ENCODE assay signal across 27 cellular contexts in genomic region chr22:38937036-38937435, GRCh38. TPM values are rescaled to one million over a fixed set of nuclear protein-coding genes. Genes with fewer than 3 reads are reported as not detected.
"Had no signal": no experiment of that assay in that cellular context is flagged by ENCODE, and none has a peak within 500 bp of the region (broad histone marks: within the 10 kb centered on the region; RNA-seq: fewer than 3 reads in every experiment).

No MANE protein-coding gene starts in this region.

- H3K9me3 Mint-ChIP-seq: activated naive CD4-positive, alpha-beta T cell treated with anti-CD3 and anti-CD28 coated beads for 36 hours; activated naive CD8-positive, alpha-beta T cell treated with anti-CD3 and anti-CD28 coated beads, Interleukin-2, amount 10 ng/mL, durations not matched to agents 7 days and 5 days; activated T-cell treated with anti-CD3 and anti-CD28 coated beads, Interleukin-2, amount 50 U/mL, for 4 hours had no signal

- H3K36me3 ChIP-seq: adrenal gland, MG63, Peyer's patch, SJCRH30 had no signal

- H3K36me3 Mint-ChIP-seq: activated CD8-positive, alpha-beta memory T cell treated with anti-CD3 and anti-CD28 coated beads, Interleukin-2, amount 10 ng/mL, durations not matched to agents 7 days and 5 days; activated naive CD8-positive, alpha-beta T cell treated with anti-CD3 and anti-CD28 coated beads, Interleukin-2, amount 10 ng/mL, durations not matched to agents 7 days and 5 days had no signal

- H3K27me3 ChIP-seq: adrenal gland, Peyer's patch, SJCRH30 had no signal

- H3K27ac ChIP-seq: adrenal gland, Peyer's patch, RWPE1, SJCRH30 had no signal

- H3K27ac Mint-ChIP-seq: activated CD8-positive, alpha-beta memory T cell treated with anti-CD3 and anti-CD28 coated beads, Interleukin-2, amount 10 ng/mL, durations not matched to agents 7 days and 5 days; activated CD8-positive, alpha-beta T cell treated with anti-CD3 and anti-CD28 coated beads, Interleukin-2, amount 10 ng/mL, durations not matched to agents 7 days and 5 days; activated naive CD4-positive, alpha-beta T cell treated with anti-CD3 and anti-CD28 coated beads for 36 hours had no signal

- H3K4me2 ChIP-seq: SK-N-SH had no signal

- H3K4me3 ChIP-seq: adrenal gland, MG63, Peyer's patch, SJCRH30 had no signal

- DNase-seq: activated CD4-positive, alpha-beta T cell treated with anti-CD3 and anti-CD28 coated beads for 4 hours; activated CD8-positive, alpha-beta memory T cell treated with anti-CD3 and anti-CD28 coated beads, Interleukin-2, amount 10 ng/mL, durations not matched to agents 7 days and 5 days; activated CD8-positive, alpha-beta T cell treated with anti-CD3 and anti-CD28 coated beads, Interleukin-2, amount 10 ng/mL, durations not matched to agents 7 days and 5 days; activated gamma-delta T cell; activated naive CD4-positive, alpha-beta T cell treated with anti-CD3 and anti-CD28 coated beads for 36 hours; activated naive CD8-positive, alpha-beta T cell treated with anti-CD3 and anti-CD28 coated beads, Interleukin-2, amount 10 ng/mL, durations not matched to agents 7 days and 5 days; activated T-cell treated with anti-CD3 and anti-CD28 coated beads, Interleukin-2, amount 50 U/mL, for 4 hours; anterior cingulate cortex; MG63; NCI-H1105; NCI-H1436; NCI-H1694 treated with DMSO at 0.1 percent for 48 hours; NCI-H2029 treated with DMSO at 0.1 percent for 48 hours; NCI-H345; NCI-H510A; NCI-H526 treated with DMSO at 0.1 percent for 48 hours; NCI-H82; OCI-M1; Peyer's patch; Right ventricle myocardium superior; SJCRH30; SK-N-SH; T-helper 1 cell had no signal

- H3K4me3 Mint-ChIP-seq: activated CD8-positive, alpha-beta memory T cell treated with anti-CD3 and anti-CD28 coated beads, Interleukin-2, amount 10 ng/mL, durations not matched to agents 7 days and 5 days; activated CD8-positive, alpha-beta T cell treated with anti-CD3 and anti-CD28 coated beads, Interleukin-2, amount 10 ng/mL, durations not matched to agents 7 days and 5 days; activated naive CD4-positive, alpha-beta T cell treated with anti-CD3 and anti-CD28 coated beads for 36 hours; activated naive CD8-positive, alpha-beta T cell treated with anti-CD3 and anti-CD28 coated beads, Interleukin-2, amount 10 ng/mL, durations not matched to agents 7 days and 5 days; activated T-cell treated with anti-CD3 and anti-CD28 coated beads, Interleukin-2, amount 50 U/mL, for 4 hours had no signal

- ATAC-seq: activated CD4-positive, CD25-positive, alpha-beta regulatory T cell treated with anti-CD3 and anti-CD28 coated beads, Interleukin-2, amount 50 U/mL, for 24 hours; activated CD8-positive, alpha-beta memory T cell treated with anti-CD3 and anti-CD28 coated beads, Interleukin-2, amount 10 ng/mL, durations not matched to agents 7 days and 5 days; activated CD8-positive, alpha-beta T cell treated with anti-CD3 and anti-CD28 coated beads, Interleukin-2, amount 10 ng/mL, durations not matched to agents 7 days and 5 days; activated T-cell treated with anti-CD3 and anti-CD28 coated beads, Interleukin-2, amount 50 U/mL, for 4 hours had no signal

- H3K9me2 ChIP-seq: SK-N-SH had no signal

- H3K4me1 ChIP-seq: adrenal gland, SJCRH30 had no signal

- H3K9me3 ChIP-seq: adrenal gland, MG63, Peyer's patch, SJCRH30, SK-N-SH had no signal

RNA-seq across cellular contexts. Expression of gene APOBEC3A, which starts 20.4 kb away (rescaled TPM):
- total RNA-seq: activated CD8-positive, alpha-beta memory T cell treated with anti-CD3 and anti-CD28 coated beads, Interleukin-2, amount 10 ng/mL, durations not matched to agents 7 days and 5 days; activated CD8-positive, alpha-beta T cell treated with anti-CD3 and anti-CD28 coated beads, Interleukin-2, amount 10 ng/mL, durations not matched to agents 7 days and 5 days; activated naive CD4-positive, alpha-beta T cell treated with anti-CD3 and anti-CD28 coated beads for 36 hours; activated naive CD8-positive, alpha-beta T cell treated with anti-CD3 and anti-CD28 coated beads, Interleukin-2, amount 10 ng/mL, durations not matched to agents 7 days and 5 days; SJCRH30; T-helper 2 cell treated with Interferon-gamma antibody and Interleukin-4, amounts not matched to agents 100 ng/mL and 5 ng/mL, for 36 hours had no signal
